13 cellular contexts compared by ENCODE assay signal in the genomic region with DNA sequence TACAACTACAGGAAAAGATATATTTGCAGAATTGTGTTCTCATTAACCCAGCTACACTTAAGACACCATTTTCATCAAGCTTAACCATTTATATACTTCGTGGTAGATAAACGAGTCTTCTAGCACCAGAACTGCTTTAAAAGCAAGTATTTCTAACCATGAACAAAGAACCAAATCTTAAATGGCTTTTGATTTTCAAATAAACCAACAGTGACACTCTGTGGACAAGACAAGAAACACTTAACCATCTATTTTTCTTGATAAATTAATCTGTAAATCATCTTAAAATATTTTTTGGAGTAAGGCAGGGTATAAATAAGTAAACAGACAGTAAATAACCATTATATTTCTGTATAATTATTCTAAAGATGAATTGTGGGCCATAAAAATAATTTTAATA. TPM values are rescaled to one million over a fixed set of nuclear protein-coding genes. Genes with fewer than 3 reads are reported as not detected.
DNase-seq lines count a peak whose midpoint lies in the region; ATAC-seq, FAIRE-seq and TF ChIP-seq lines count a peak whose summit lies in the region.
"Had no signal": no experiment of that assay in that cellular context is flagged by ENCODE, and none has a peak within 500 bp of the region (broad histone marks: within the 10 kb centered on the region; RNA-seq: fewer than 3 reads in every experiment).

No MANE protein-coding gene starts in this region.

- TF ChIP-seq CTCF in cardiac fibroblast (IDR thresholded peaks at IDR 0.05; ENCODE audit: low read depth, low read length), result no peak
- peak; percentile 64 for TF ChIP-seq CTCF in neural crest cell (conservative IDR thresholded peaks at IDR 0.05)

- no peaks in the 10 kb centered on the region for H3K4me1 Mint-ChIP-seq in neural crest cell
- no peaks in the 10 kb centered on the region for H3K4me1 Mint-ChIP-seq in activated naive CD4-positive, alpha-beta T cell treated with anti-CD3 and anti-CD28 coated beads, Interleukin-2, amount 10 ng/mL, durations not matched to agents 7 days and 5 days
- H3K4me1 Mint-ChIP-seq: central memory CD8-positive, alpha-beta T cell had no signal

- FAIRE-seq in G401.6 (lab: Jason Lieb, UNC), result peak; percentile 80
- FAIRE-seq: GM12891 had no signal

- no peaks in the 10 kb centered on the region for H3K9me3 Mint-ChIP-seq in neural crest cell
- no peaks in the 10 kb centered on the region for H3K9me3 Mint-ChIP-seq in activated naive CD4-positive, alpha-beta T cell treated with anti-CD3 and anti-CD28 coated beads, Interleukin-2, amount 10 ng/mL, durations not matched to agents 7 days and 5 days

- DNase-seq in NCI-H1417 treated with DMSO at 0.1 percent for 48 hours (lab: John Stamatoyannopoulos, UW) (peak; percentile 33), cardiac fibroblast (ENCODE audit: low read depth in 2 of 2) (peak; percentile 0 to 35), neural crest cell (ENCODE audit: low read depth, low spot score) (no peak)
- no peak for DNase-seq in stimulated activated CD4-positive, alpha-beta T cell treated with anti-CD3 and anti-CD28 coated beads, Interleukin-2, amount 100 ng/mL, for 24 hours
- DNase-seq in activated naive CD4-positive, alpha-beta T cell treated with anti-CD3 and anti-CD28 coated beads, Interleukin-2, amount 10 ng/mL, durations not matched to agents 7 days and 5 days, result no peak
- DNase-seq: left lung; NCI-H446; stimulated activated CD4-positive, alpha-beta T cell treated with anti-CD3 and anti-CD28 coated beads, Interleukin-4, amount 100 ng/mL, for 24 hours had no signal

- no peak overlapping the region for H3K4me3 Mint-ChIP-seq in neural crest cell
- no peak overlapping the region for H3K4me3 Mint-ChIP-seq in activated naive CD4-positive, alpha-beta T cell treated with anti-CD3 and anti-CD28 coated beads, Interleukin-2, amount 10 ng/mL, durations not matched to agents 7 days and 5 days
- H3K4me3 Mint-ChIP-seq: central memory CD8-positive, alpha-beta T cell had no signal

- no peak overlapping the region for H3K4me3 ChIP-seq in cardiac fibroblast (replicated peaks in 1 of 2; ENCODE audit: low read depth in 2 of 2, low read length in 2 of 2)
- H3K4me3 ChIP-seq: left lung had no signal

- no peak overlapping the region for H3K27ac Mint-ChIP-seq in neural crest cell (ENCODE audit: unreplicated experiment)
- no peak overlapping the region for H3K27ac Mint-ChIP-seq in activated naive CD4-positive, alpha-beta T cell treated with anti-CD3 and anti-CD28 coated beads, Interleukin-2, amount 10 ng/mL, durations not matched to agents 7 days and 5 days

- no peak for ATAC-seq in HG03460 (IDR thresholded peaks at IDR 0.05; ENCODE audit: unreplicated experiment)
- ATAC-seq in GM19463 (IDR thresholded peaks at IDR 0.05; ENCODE audit: unreplicated experiment), result no peak
- ATAC-seq: left lung had no signal

- CTCF ChIA-PET in activated naive CD4-positive, alpha-beta T cell treated with anti-CD3 and anti-CD28 coated beads, Interleukin-2, amount 10 ng/mL, durations not matched to agents 7 days and 5 days (lab: Charles Lee), result interaction anchor here (1.0 kb wide), 1 partner anchor 265 kb away, joined by 4 read pairs; no protein-coding TSS in a partner anchor

- H3K27me3 Mint-ChIP-seq in neural crest cell (ENCODE audit: low read depth), result no peaks in the 10 kb centered on the region
- H3K27me3 Mint-ChIP-seq in activated naive CD4-positive, alpha-beta T cell treated with anti-CD3 and anti-CD28 coated beads, Interleukin-2, amount 10 ng/mL, durations not matched to agents 7 days and 5 days, result no peaks in the 10 kb centered on the region

- H3K36me3 Mint-ChIP-seq in neural crest cell (ENCODE audit: low read depth), result no peaks in the 10 kb centered on the region
- H3K36me3 Mint-ChIP-seq in activated naive CD4-positive, alpha-beta T cell treated with anti-CD3 and anti-CD28 coated beads, Interleukin-2, amount 10 ng/mL, durations not matched to agents 7 days and 5 days, result no peaks in the 10 kb centered on the region

RNA-seq across cellular contexts. Expression of a gene that starts 10.2 kb away (rescaled TPM):
- not detected in 2 replicates for total RNA-seq in neural crest cell
- total RNA-seq: left lung had no signal

Comparison
In these comparisons a context has a peak if more than half of its experiments do, and no peak if none do; other contexts are left out.
1. DNase-seq: peak in NCI-H1417 treated with DMSO at 0.1 percent for 48 hours (single experiment) and cardiac fibroblast (2 of 2); none in neural crest cell (single experiment), stimulated activated CD4-positive, alpha-beta T cell treated with anti-CD3 and anti-CD28 coated beads, Interleukin-2, amount 100 ng/mL, for 24 hours (0 of 2) and activated naive CD4-positive, alpha-beta T cell treated with anti-CD3 and anti-CD28 coated beads, Interleukin-2, amount 10 ng/mL, durations not matched to agents 7 days and 5 days (single experiment).